In the genomic region with DNA sequence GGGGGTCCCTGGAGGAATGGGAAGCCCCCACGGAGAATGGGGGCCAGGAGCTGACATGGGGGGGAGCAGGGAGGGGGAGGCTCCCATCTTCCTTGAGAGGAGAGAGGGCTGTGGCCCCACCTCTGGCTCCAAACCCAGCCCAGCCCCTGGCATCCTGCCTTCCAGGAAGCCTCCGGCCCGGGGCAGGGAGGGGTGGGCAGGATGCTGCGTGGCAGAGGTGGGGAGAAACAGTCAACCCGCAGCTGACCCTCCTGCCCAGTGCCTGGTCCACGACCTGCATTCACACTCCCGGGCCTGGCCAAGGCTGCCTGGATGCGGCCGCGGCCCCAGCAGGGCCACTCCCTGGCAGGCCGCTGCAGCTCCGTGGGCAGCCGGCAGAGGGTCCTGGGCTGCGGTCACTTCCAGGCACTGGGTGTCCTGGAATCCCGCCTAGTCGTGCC, we compare ENCODE assay signal across 13 cellular contexts. TPM values are rescaled to one million over a fixed set of nuclear protein-coding genes. Genes with fewer than 3 reads are reported as not detected.
DNase-seq lines count a peak whose midpoint lies in the region; ATAC-seq and TF ChIP-seq lines count a peak whose summit lies in the region.
"Had no signal": no experiment of that assay in that cellular context is flagged by ENCODE, and none has a peak within 500 bp of the region (broad histone marks: within the 10 kb centered on the region; RNA-seq: fewer than 3 reads in every experiment).

No MANE protein-coding gene starts in this region.

- H3F3A ChIP-seq in GM23338 (replicated peaks; ENCODE audit: low read depth), result peaks cover 5% of the 10 kb centered on the region; the same call in 1 of the 2 replicates

- no peak overlapping the region for H3K9ac ChIP-seq in colonic mucosa (ENCODE audit: low read depth in 2 of 2, low read length in 2 of 2)

- H3K4me3 ChIP-seq in GM23338 (peak overlapping the region; percentile 51), colonic mucosa (no peak overlapping the region), right lobe of liver (no peak overlapping the region), suprapubic skin (peak overlapping the region; percentile 41)

- TF ChIP-seq EP300 in suprapubic skin (IDR thresholded peaks at IDR 0.05), result no peak

- intact Hi-C loops in colonic mucosa (cut with DNase I), result no loop called here
- intact Hi-C loops in right lobe of liver (cut with DNase I), result no loop called here

- no peak for DNase-seq in GM23338 (ENCODE audit: low spot score)
- peak; percentile 66 for DNase-seq in colonic mucosa
- DNase-seq in right lobe of liver, result peak; percentile 47 to 63 (median 59)
- DNase-seq in suprapubic skin (ENCODE audit: low spot score in 2 of 2), result peak in 1 of 2 donors; percentile 65
- DNase-seq in RPMI8226, result no peak
- no peak for DNase-seq in middle frontal gyrus (ENCODE audit: extremely low spot score, low spot score)
- DNase-seq: MM.1S, NCI-H226, T1000 had no signal

- no peak overlapping the region for H2AFZ ChIP-seq in GM23338

- H3K27ac ChIP-seq in GM23338 (ENCODE audit: low read depth) (no peak overlapping the region), colonic mucosa (no peak overlapping the region), right lobe of liver (peak overlapping the region in 1 of 3 donors; percentile 13), suprapubic skin (peak overlapping the region; percentile 57)

- no peaks in the 10 kb centered on the region for H3K9me2 ChIP-seq in GM23338 (ENCODE audit: insufficient read depth)

- H3K27me3 Mint-ChIP-seq in GM23338 (ENCODE audit: insufficient read depth, low read depth, poor library complexity), result peaks cover 60% of the 10 kb centered on the region

- H3K4me2 ChIP-seq in GM23338, result peak overlapping the region; percentile 76; the same call in 1 of the 2 replicates

- H3K27ac Mint-ChIP-seq in GM23338, result no peak overlapping the region

- TF ChIP-seq POLR2A in right lobe of liver (IDR thresholded peaks at IDR 0.05), result no peak
- no peak for TF ChIP-seq POLR2A in suprapubic skin (IDR thresholded peaks at IDR 0.05)

- TF ChIP-seq CTCF in GM23338 (conservative IDR thresholded peaks at IDR 0.05; ENCODE audit: low read depth in 2 of 2) (0 out of 4 replicates have a peak, but pooled peaks of 1 of the 2 experiments have one; percentile 2), colonic mucosa (IDR thresholded peaks at IDR 0.05) (no peak), right lobe of liver (IDR thresholded peaks at IDR 0.05) (no peak), suprapubic skin (IDR thresholded peaks at IDR 0.05) (peak in 1 of 2 donors; percentile 12)

- H3K4me1 Mint-ChIP-seq in GM23338, result peaks cover 21% of the 10 kb centered on the region

- no peaks in the 10 kb centered on the region for H3K9me3 ChIP-seq in colonic mucosa
- no peaks in the 10 kb centered on the region for H3K9me3 ChIP-seq in right lobe of liver
- no peaks in the 10 kb centered on the region for H3K9me3 ChIP-seq in suprapubic skin

- no peak overlapping the region for H3K4me3 Mint-ChIP-seq in GM23338

- H3K4me1 ChIP-seq in GM23338 (ENCODE audit: insufficient read depth) (peaks cover 23% of the 10 kb centered on the region; the same call in 1 of the 2 replicates), colonic mucosa (peaks cover 31% of the 10 kb centered on the region), right lobe of liver (peaks cover 0 to 26% (median 12%) of the 10 kb centered on the region in 4 donors), suprapubic skin (peaks cover 52% of the 10 kb centered on the region)

- no peaks in the 10 kb centered on the region for H4K20me1 ChIP-seq in GM23338 (replicated peaks; ENCODE audit: insufficient read depth)

- H3K9me3 Mint-ChIP-seq in GM23338, result no peaks in the 10 kb centered on the region; the same call in 2 of the 3 replicates

- H3K27me3 ChIP-seq in GM23338 (ENCODE audit: insufficient read depth) (peaks cover 59% of the 10 kb centered on the region), colonic mucosa (peaks cover 32% of the 10 kb centered on the region), right lobe of liver (no peaks in the 10 kb centered on the region), suprapubic skin (peaks cover 59% of the 10 kb centered on the region)

- H3K36me3 Mint-ChIP-seq in GM23338 (ENCODE audit: low read depth), result no peaks in the 10 kb centered on the region; the same call in 2 of the 3 replicates
- H3K36me3 Mint-ChIP-seq: CD4-positive, CD25-positive, alpha-beta regulatory T cell had no signal

- H3K79me2 ChIP-seq in GM23338 (replicated peaks; ENCODE audit: insufficient read depth), result no peaks in the 10 kb centered on the region

- H3K36me3 ChIP-seq in GM23338 (ENCODE audit: insufficient read depth) (no peaks in the 10 kb centered on the region), colonic mucosa (no peaks in the 10 kb centered on the region), right lobe of liver (no peaks in the 10 kb centered on the region), suprapubic skin (no peaks in the 10 kb centered on the region)

- ATAC-seq in GM23338, result peak; percentile 4; the same call in 2 of the 3 replicates
- ATAC-seq in right lobe of liver, result no peak
- no peak for ATAC-seq in GM21737 (IDR thresholded peaks at IDR 0.05; ENCODE audit: unreplicated experiment)
- no peak for ATAC-seq in HG03571 (IDR thresholded peaks at IDR 0.05; ENCODE audit: unreplicated experiment)

- WGBS in right lobe of liver (ENCODE audit: insufficient coverage, low coverage, low lambda C conversion rate, missing lambda C conversion rate), result 50% methylated on average over 7 of the region's 16 CpGs
- WGBS in suprapubic skin, result no CpG with 5 or more reads among the region's 16 CpGs

TF ChIP-seq in GM23338, 12 proteins besides CTCF, POLR2A, EP300 and RAD21:
- no peak for TF ChIP-seq ZNF114 (CRISPR knock-in tag; IDR thresholded peaks at IDR 0.05)
- TF ChIP-seq ZNF331 (CRISPR knock-in tag; IDR thresholded peaks at IDR 0.05; ENCODE audit: low read depth), result no peak
- TF ChIP-seq STAT1 (IDR thresholded peaks at IDR 0.05; ENCODE audit: unreplicated experiment), result no peak
- no peak for TF ChIP-seq CREB1 (CRISPR knock-in tag; IDR thresholded peaks at IDR 0.05; ENCODE audit: low read depth)
- TF ChIP-seq EZH2 (IDR thresholded peaks at IDR 0.05; ENCODE audit: low read depth, unreplicated experiment), result no peak

RNA-seq across cellular contexts. Expression of a gene that starts 39.0 kb away (rescaled TPM):
- total RNA-seq in GM23338 (2014; rRNA removed; shearing (Covaris generic)), result 0.58 and 0.97 TPM in 2 replicates
- 0.86 and 1.1 TPM in 2 replicates for polyA plus RNA-seq in GM23338 (2016; fragmentation: Nextera tagmentation; extraction: Ambion mirVana)
- total RNA-seq in colonic mucosa, result 10 to 100 TPM in 1 of 2 donors, 1 to 10 TPM in 1; 2.7 to 16.5 TPM
- total RNA-seq in right lobe of liver, result 1 to 10 TPM in 5 of 6 experiments, under 1 TPM in 1; 0.86 to 3.7 (median 2.4) TPM
- under 1 TPM in 2 of 4 donors, not detected in 2; 0.38 to 0.44 TPM for total RNA-seq in suprapubic skin
- total RNA-seq: RPMI7951 had no signal

Comparison
In these comparisons a context has a peak if more than half of its experiments do, and no peak if none do; other contexts are left out.
1. DNase-seq: peak in colonic mucosa (single experiment) and right lobe of liver (3 of 3); none in GM23338 (single experiment), RPMI8226 (single experiment) and middle frontal gyrus (single experiment).
2. H3K4me3 ChIP-seq: peak in GM23338 (single experiment) and suprapubic skin (single experiment); none in colonic mucosa (single experiment) and right lobe of liver (0 of 3).